1 cellular context compared by ENCODE assay signal in genomic region chr17:59220328-59221158, GRCh38.
TF ChIP-seq lines count a peak whose summit lies in the region.

Gene GDPD1, plus strand, starts transcription at chr17:59220511. Its CDS starts 99 bp downstream, at chr17:59220610.

TF ChIP-seq in K562, 482 proteins besides CTCF, POLR2A, EP300 and RAD21 (continued from another document and continues in another):
- TF ChIP-seq ZNF518B (CRISPR knock-in tag; IDR thresholded peaks at IDR 0.05) (no peak), DMBX1 (CRISPR knock-in tag; IDR thresholded peaks at IDR 0.05; ENCODE audit: borderline replicate concordance) (no peak), MAZ (CRISPR knock-in tag; conservative IDR thresholded peaks at IDR 0.05 in 1 of 2, IDR thresholded peaks at IDR 0.05 in 1 of 2) (0 out of 4 replicates have a peak, but pooled peaks have one; percentile 20 to 49), STAG1 (CRISPR knock-in tag; IDR thresholded peaks at IDR 0.05; ENCODE audit: borderline replicate concordance) (peak; percentile 23; the same call in 1 of the 2 replicates), BCLAF1 (IDR thresholded peaks at IDR 0.05; ENCODE audit: borderline replicate concordance in 1 of 2, control insufficient read depth in 1 of 2, low read depth in 2 of 2, low read length in 1 of 2) (no peak; a peak in 1 of 4 replicates), ZNF561 (CRISPR knock-in tag; conservative IDR thresholded peaks at IDR 0.05) (no peak), ZBTB7A (IDR thresholded peaks at IDR 0.05; ENCODE audit: borderline replicate concordance, control insufficient read depth, low read depth, low read length) (peak; percentile 75; the same call in 1 of the 2 replicates), ZNF274 (IDR thresholded peaks at IDR 0.05; ENCODE audit: borderline replicate concordance, low read depth, low read length) (no peak), DPF2 (IDR thresholded peaks at IDR 0.05) (peak; percentile 41; the same call in 1 of the 2 replicates), LEF1 (IDR thresholded peaks at IDR 0.05) (no peak), GATA2 (CRISPR knock-in tag; IDR thresholded peaks at IDR 0.05) (no peak), GABPA (tag; conservative IDR thresholded peaks at IDR 0.05; ENCODE audit: low read depth) (no peak), CREB5 (CRISPR knock-in tag; IDR thresholded peaks at IDR 0.05) (no peak), ZC3H4 (CRISPR knock-in tag; IDR thresholded peaks at IDR 0.05; ENCODE audit: borderline replicate concordance) (0 out of 2 replicates have a peak, but pooled peaks have one; percentile 58), ETV1 (tag; conservative IDR thresholded peaks at IDR 0.05; ENCODE audit: low read depth) (peak; percentile 49; the same call in 1 of the 2 replicates), ZNF395 (CRISPR knock-in tag; IDR thresholded peaks at IDR 0.05) (no peak), PHTF2 (CRISPR knock-in tag; IDR thresholded peaks at IDR 0.05) (no peak), DLX4 (CRISPR knock-in tag; IDR thresholded peaks at IDR 0.05) (no peak), MTA2 (IDR thresholded peaks at IDR 0.05; ENCODE audit: low read depth) (0 out of 2 replicates have a peak, but pooled peaks have one; percentile 6), MEIS2 (IDR thresholded peaks at IDR 0.05; ENCODE audit: partially characterized antibody) (peak; percentile 91), KDM1A (IDR thresholded peaks at IDR 0.05) (no peak), IRF2 (CRISPR knock-in tag; IDR thresholded peaks at IDR 0.05) (no peak), AFF1 (IDR thresholded peaks at IDR 0.05; ENCODE audit: low read depth in 1 of 2, partially characterized antibody in 2 of 2) (peak in 1 of 2 experiments; percentile 26), TAF9B (IDR thresholded peaks at IDR 0.05; ENCODE audit: partially characterized antibody) (peak; percentile 35), HDAC1 (IDR thresholded peaks at IDR 0.05) (no peak; a peak in 1 of 4 replicates), CBFB (CRISPR knock-in tag; IDR thresholded peaks at IDR 0.05) (no peak), ZBTB43 (CRISPR knock-in tag; IDR thresholded peaks at IDR 0.05) (no peak), E2F5 (CRISPR knock-in tag; IDR thresholded peaks at IDR 0.05) (peak; percentile 69; the same call in 1 of the 2 replicates), RREB1 (CRISPR knock-in tag; IDR thresholded peaks at IDR 0.05) (no peak), FOXK1 (CRISPR knock-in tag; IDR thresholded peaks at IDR 0.05; ENCODE audit: borderline replicate concordance) (0 out of 2 replicates have a peak, but pooled peaks have one; percentile 13), NONO (IDR thresholded peaks at IDR 0.05; ENCODE audit: low read depth in 2 of 2, low read length in 1 of 2) (peak in 1 of 2 experiments; percentile 11; a peak in 1 of 4 replicates), CBFA2T2 (conservative IDR thresholded peaks at IDR 0.05) (no peak), TCF7L2 (IDR thresholded peaks at IDR 0.05; ENCODE audit: low read depth, low read length) (no peak), ELF4 (CRISPR knock-in tag; IDR thresholded peaks at IDR 0.05) (no peak)
